Comparison of ENCODE assay signal across 9 cellular contexts in the genomic region with DNA sequence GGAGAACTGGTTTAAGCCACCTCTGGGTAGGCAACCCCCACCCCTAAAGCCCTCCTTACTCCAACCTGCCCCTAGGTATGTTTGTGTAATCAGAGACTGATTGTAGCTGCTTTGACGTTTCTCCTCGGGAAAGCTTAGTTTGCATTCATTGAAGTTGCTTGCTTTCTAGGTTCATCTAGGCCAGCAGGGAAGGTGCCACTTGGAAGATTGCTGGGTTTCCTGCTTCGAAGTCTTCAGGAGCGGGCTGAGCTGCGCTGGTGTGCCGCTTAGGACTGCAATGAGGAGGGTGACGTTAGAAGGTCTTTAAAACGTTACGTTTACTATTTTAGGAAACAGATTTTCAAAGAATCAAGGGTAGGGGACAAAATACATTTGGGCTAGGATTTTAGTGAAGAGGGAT.
DNase-seq lines count a peak whose midpoint lies in the region; TF ChIP-seq lines count a peak whose summit lies in the region.
"Had no signal": no experiment of that assay in that cellular context is flagged by ENCODE, and none has a peak within 500 bp of the region (broad histone marks: within the 10 kb centered on the region; RNA-seq: fewer than 3 reads in every experiment).

No MANE protein-coding gene starts in this region.

- H3K36me3 ChIP-seq in suprapubic skin, result no peaks in the 10 kb centered on the region

- H3K4me3 ChIP-seq in iPS-18c (ENCODE audit: insufficient read depth, low read depth, low read length) (peak overlapping the region; percentile 71; the same call in 1 of the 2 replicates), suprapubic skin (peak overlapping the region; percentile 61)

- DNase-seq in activated T-cell treated with anti-CD3 and anti-CD28 coated beads, Interleukin-2, amount 50 U/mL, for 24 hours, result no peak
- DNase-seq in activated T-cell treated with anti-CD3 and anti-CD28 coated beads, Interleukin-2, amount 50 U/mL, for 1 hour, result no peak
- DNase-seq in activated CD4-positive, alpha-beta memory T cell treated with anti-CD3 and anti-CD28 coated beads for 36 hours, result no peak
- no peak for DNase-seq in suprapubic skin (ENCODE audit: low spot score in 2 of 2)
- no peak for DNase-seq in GM13977 (ENCODE audit: low spot score)
- no peak for DNase-seq in stimulated activated CD4-positive, alpha-beta T cell treated with anti-CD3 and anti-CD28 coated beads, Interleukin-1b, Interleukin-23, amount 100 ng/mL, for 48 hours
- DNase-seq in NK-92 (lab: John Stamatoyannopoulos, UW; ENCODE audit: unreplicated experiment), result no peak
- DNase-seq: activated gamma-delta T cell treated with Interleukin-2 at 50 U/mL for 16 hours had no signal

- no peak for TF ChIP-seq EP300 in suprapubic skin (IDR thresholded peaks at IDR 0.05)

- peaks cover 80% of the 10 kb centered on the region for H3K27me3 Mint-ChIP-seq in activated T-cell treated with anti-CD3 and anti-CD28 coated beads, Interleukin-2, amount 50 U/mL, for 24 hours
- peaks cover 38% of the 10 kb centered on the region for H3K27me3 Mint-ChIP-seq in activated CD4-positive, alpha-beta memory T cell treated with anti-CD3 and anti-CD28 coated beads for 36 hours

- H3K9me3 Mint-ChIP-seq in activated T-cell treated with anti-CD3 and anti-CD28 coated beads, Interleukin-2, amount 50 U/mL, for 24 hours, result no peaks in the 10 kb centered on the region
- H3K9me3 Mint-ChIP-seq in activated CD4-positive, alpha-beta memory T cell treated with anti-CD3 and anti-CD28 coated beads for 36 hours, result no peaks in the 10 kb centered on the region

- H3K4me3 Mint-ChIP-seq in activated T-cell treated with anti-CD3 and anti-CD28 coated beads, Interleukin-2, amount 50 U/mL, for 24 hours, result peak overlapping the region; percentile 80
- peak overlapping the region; percentile 82 for H3K4me3 Mint-ChIP-seq in activated CD4-positive, alpha-beta memory T cell treated with anti-CD3 and anti-CD28 coated beads for 36 hours

- in situ Hi-C loops in GM13977 (cut with MboI; ENCODE audit: low pct_unique_long_range_greater_than_20kb, low sequenced_read_pairs, unreplicated experiment), result no loop called here

- 88% methylated on average over 9 of the region's 9 CpGs for WGBS in suprapubic skin

- peaks cover 4% of the 10 kb centered on the region for H3K36me3 Mint-ChIP-seq in activated T-cell treated with anti-CD3 and anti-CD28 coated beads, Interleukin-2, amount 50 U/mL, for 24 hours (ENCODE audit: low read depth)
- no peaks in the 10 kb centered on the region for H3K36me3 Mint-ChIP-seq in activated CD4-positive, alpha-beta memory T cell treated with anti-CD3 and anti-CD28 coated beads for 36 hours

- H3K9me3 ChIP-seq in iPS-18c (ENCODE audit: control insufficient read depth, insufficient read depth, low read length) (no peaks in the 10 kb centered on the region), suprapubic skin (no peaks in the 10 kb centered on the region)

- H3K27ac ChIP-seq in suprapubic skin, result no peak overlapping the region

- peaks cover 25% of the 10 kb centered on the region for H3K4me1 ChIP-seq in suprapubic skin

- no peaks in the 10 kb centered on the region for H3K27me3 ChIP-seq in suprapubic skin

- no peak for TF ChIP-seq CTCF in suprapubic skin (IDR thresholded peaks at IDR 0.05)
- TF ChIP-seq CTCF in GM13977 (IDR thresholded peaks at IDR 0.05; ENCODE audit: extremely low read depth, insufficient read depth, missing control alignments), result no peak

- POLR2A ChIA-PET in activated CD4-positive, alpha-beta memory T cell treated with anti-CD3 and anti-CD28 coated beads for 36 hours (lab: Charles Lee), result interaction anchor here (0.9 to 4.7 kb wide), 9 partner anchors 11 to 231 kb away, joined by 3 to 59 read pairs (median 4); partner anchors contain the start of gene PRDM1

- H3K27ac Mint-ChIP-seq in activated T-cell treated with anti-CD3 and anti-CD28 coated beads, Interleukin-2, amount 50 U/mL, for 24 hours, result no peak overlapping the region
- peak overlapping the region; percentile 82 for H3K27ac Mint-ChIP-seq in activated CD4-positive, alpha-beta memory T cell treated with anti-CD3 and anti-CD28 coated beads for 36 hours

- intact Hi-C loops in activated CD4-positive, alpha-beta memory T cell treated with anti-CD3 and anti-CD28 coated beads for 36 hours (cut with micrococcal nuclease), result loop anchor here (5.0 to 10.0 kb wide), 5 partner anchors 181 to 539 kb away; no protein-coding TSS in a partner anchor

- no peak for TF ChIP-seq POLR2A in suprapubic skin (IDR thresholded peaks at IDR 0.05)

- H3K4me1 Mint-ChIP-seq in activated T-cell treated with anti-CD3 and anti-CD28 coated beads, Interleukin-2, amount 50 U/mL, for 24 hours (ENCODE audit: low read depth), result peaks cover 35% of the 10 kb centered on the region
- H3K4me1 Mint-ChIP-seq in activated CD4-positive, alpha-beta memory T cell treated with anti-CD3 and anti-CD28 coated beads for 36 hours (ENCODE audit: low read depth), result peaks cover 30% of the 10 kb centered on the region

- CTCF ChIA-PET in activated CD4-positive, alpha-beta memory T cell treated with anti-CD3 and anti-CD28 coated beads for 36 hours (lab: Charles Lee), result interaction anchor here (1.3 to 3.0 kb wide), 8 partner anchors 10 to 562 kb away, joined by 3 to 23 read pairs (median 8); partner anchors contain the start of gene PRDM1
